27 cellular contexts compared by ENCODE assay signal in genomic region chr11:27162237-27162636, GRCh38.
"Had no signal": no experiment of that assay in that cellular context is flagged by ENCODE, and none has a peak within 500 bp of the region (broad histone marks: within the 10 kb centered on the region; RNA-seq: fewer than 3 reads in every experiment).

No MANE protein-coding gene starts in this region.

- H3K36me3 Mint-ChIP-seq: immature natural killer cell; naive B cell; natural killer cell; stimulated activated naive B cell treated with anti-CD40 and anti-IgM and Interleukin-4, amounts not matched to agents 10 μg/mL and 1 μg/mL and 100 μg/mL, for 72 hours; type B pancreatic cell had no signal

- H3K27ac Mint-ChIP-seq: immature natural killer cell; naive B cell; natural killer cell; stimulated activated naive B cell treated with anti-CD40 and anti-IgM and Interleukin-4, amounts not matched to agents 10 μg/mL and 1 μg/mL and 100 μg/mL, for 72 hours; type B pancreatic cell had no signal

- ATAC-seq: left colon; left lung; lower lobe of right lung; natural killer cell; right lobe of liver; stimulated activated naive B cell treated with anti-CD40 and anti-IgM and Interleukin-4, amounts not matched to agents 10 μg/mL and 1 μg/mL and 100 μg/mL, for 72 hours; stimulated activated naive CD8-positive, alpha-beta T cell treated with anti-CD3 and anti-CD28 coated beads, Interleukin-15, Interleukin-2, amounts not matched to agents 100 U/mL and 50 U/mL, for 24 hours had no signal

- H3K4me1 ChIP-seq: left lung, lower lobe of right lung, parathyroid adenoma, psoas muscle, right atrium auricular region, right lobe of liver, testis, tibial artery, uterus had no signal

- H2AFZ ChIP-seq: parathyroid adenoma had no signal

- H3K79me2 ChIP-seq: parathyroid adenoma had no signal

- DNase-seq: hypothalamus; immature natural killer cell; kidney; left colon; left lung; lower lobe of right lung; mammary epithelial cell; mesenchymal stem cell; naive B cell; natural killer cell; nucleus accumbens; psoas muscle; right lobe of liver; stimulated activated CD4-positive, alpha-beta T cell treated with anti-CD3 and anti-CD28 coated beads, Interleukin-12 subunit alpha, Interleukin-12 subunit beta, amount 100 ng/mL, for 4 hours; stimulated activated CD4-positive, alpha-beta T cell treated with anti-CD3 and anti-CD28 coated beads, Interleukin-15, amount 100 ng/mL, for 24 hours; stimulated activated CD4-positive, alpha-beta T cell treated with anti-CD3 and anti-CD28 coated beads, Interleukin-2, amount 100 ng/mL, for 24 hours; stimulated activated CD4-positive, alpha-beta T cell treated with anti-CD3 and anti-CD28 coated beads, Interleukin-4, amount 100 ng/mL, for 1 hour; stimulated activated naive B cell treated with anti-CD40 and anti-IgM and Interleukin-4, amounts not matched to agents 10 μg/mL and 1 μg/mL and 100 μg/mL, for 72 hours; stimulated activated naive CD8-positive, alpha-beta T cell treated with anti-CD3 and anti-CD28 coated beads, Interleukin-15, Interleukin-2, amounts not matched to agents 100 U/mL and 50 U/mL, for 24 hours; stomach; testis; tibial artery; uterus had no signal

- H3K9ac ChIP-seq: parathyroid adenoma had no signal

- H3K27me3 ChIP-seq: right atrium auricular region, right lobe of liver, testis, tibial artery, uterus had no signal

- H3K36me3 ChIP-seq: left lung, lower lobe of right lung, right atrium auricular region, right lobe of liver, stomach, tibial artery, uterus had no signal

- H3K4me3 ChIP-seq: left lung, lower lobe of right lung, psoas muscle, right atrium auricular region, right lobe of liver, skin epidermis, stomach, testis, tibial artery, uterus had no signal

- H3K4me1 Mint-ChIP-seq: immature natural killer cell; naive B cell; natural killer cell; stimulated activated naive B cell treated with anti-CD40 and anti-IgM and Interleukin-4, amounts not matched to agents 10 μg/mL and 1 μg/mL and 100 μg/mL, for 72 hours had no signal

- H3K27ac ChIP-seq: left lung, lower lobe of right lung, parathyroid adenoma, psoas muscle, right atrium auricular region, right lobe of liver, skin epidermis, stomach, testis, tibial artery, uterus had no signal

- H3K4me3 Mint-ChIP-seq: immature natural killer cell; naive B cell; natural killer cell; stimulated activated naive B cell treated with anti-CD40 and anti-IgM and Interleukin-4, amounts not matched to agents 10 μg/mL and 1 μg/mL and 100 μg/mL, for 72 hours; type B pancreatic cell had no signal

- H3K9me3 ChIP-seq: left lung, lower lobe of right lung, psoas muscle, right atrium auricular region, right lobe of liver, stomach, testis, tibial artery, uterus had no signal

- H3K9me3 Mint-ChIP-seq: stimulated activated naive B cell treated with anti-CD40 and anti-IgM and Interleukin-4, amounts not matched to agents 10 μg/mL and 1 μg/mL and 100 μg/mL, for 72 hours; type B pancreatic cell had no signal
